Comparison of ENCODE assay signal across 18 cellular contexts in the genomic region with DNA sequence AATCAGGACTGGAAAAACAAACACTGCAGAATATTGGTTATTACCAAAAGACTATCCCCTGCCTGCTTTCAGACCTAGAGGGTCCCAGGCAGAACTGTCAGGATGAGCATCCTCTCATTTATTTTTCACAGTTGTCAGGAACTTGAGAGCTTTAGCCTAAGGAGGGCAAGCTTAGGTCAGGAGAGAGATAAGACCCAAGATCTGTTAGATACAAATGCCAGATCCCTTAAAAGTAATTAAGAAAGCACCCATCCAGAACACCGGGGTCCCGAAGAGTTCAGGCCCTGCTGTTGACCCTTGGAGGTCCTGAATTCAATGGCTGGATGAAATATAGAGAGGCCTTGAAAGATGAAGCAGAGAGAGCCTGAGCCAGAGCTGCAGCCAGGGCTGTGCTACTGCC. TPM values are rescaled to one million over a fixed set of nuclear protein-coding genes. Genes with fewer than 3 reads are reported as not detected.
DNase-seq lines count a peak whose midpoint lies in the region; TF ChIP-seq lines count a peak whose summit lies in the region.
"Had no signal": no experiment of that assay in that cellular context is flagged by ENCODE, and none has a peak within 500 bp of the region (broad histone marks: within the 10 kb centered on the region; RNA-seq: fewer than 3 reads in every experiment).

No MANE protein-coding gene starts in this region.

- H3K4me3 Mint-ChIP-seq in neural crest cell, result no peak overlapping the region
- H3K4me3 Mint-ChIP-seq: CD4-positive, CD25-positive, alpha-beta regulatory T cell; CD8-positive, alpha-beta memory T cell; GM23338 had no signal

- peak overlapping the region; percentile 14 for H3K27ac Mint-ChIP-seq in neural crest cell (ENCODE audit: unreplicated experiment)
- H3K27ac Mint-ChIP-seq: CD4-positive, CD25-positive, alpha-beta regulatory T cell; CD8-positive, alpha-beta memory T cell; GM23338 had no signal

- H3K9me3 Mint-ChIP-seq in neural crest cell, result no peaks in the 10 kb centered on the region
- H3K9me3 Mint-ChIP-seq: CD4-positive, CD25-positive, alpha-beta regulatory T cell; GM23338 had no signal

- no peaks in the 10 kb centered on the region for H3K27me3 Mint-ChIP-seq in neural crest cell (ENCODE audit: low read depth)
- H3K27me3 Mint-ChIP-seq: CD4-positive, CD25-positive, alpha-beta regulatory T cell had no signal

- H3K4me1 Mint-ChIP-seq in neural crest cell, result no peaks in the 10 kb centered on the region
- H3K4me1 Mint-ChIP-seq: CD4-positive, CD25-positive, alpha-beta regulatory T cell; CD8-positive, alpha-beta memory T cell had no signal

- no peaks in the 10 kb centered on the region for H3K4me1 ChIP-seq in mesodermal cell (ENCODE audit: control insufficient read depth, insufficient read depth, low read length, poor library complexity, severe bottlenecking)
- H3K4me1 ChIP-seq: BE2C had no signal

- WGBS in mesodermal cell (ENCODE audit: insufficient coverage in 2 of 2), 2 experiments, result no CpG with 5 or more reads among the region's 2 CpGs

- peak; percentile 9 for DNase-seq in Caki2 (ENCODE audit: low read depth)
- DNase-seq in ELF-1 (ENCODE audit: low read depth, low spot score), result peak; percentile 61
- DNase-seq in neural crest cell (ENCODE audit: low read depth, low spot score), result no peak
- no peak for DNase-seq in central memory CD4-positive, alpha-beta T cell
- DNase-seq in stimulated activated CD4-positive, alpha-beta T cell treated with anti-CD3 and anti-CD28 coated beads, Interleukin-4, amount 100 ng/mL, for 4 hours, result no peak
- no peak for DNase-seq in LoVo (ENCODE audit: low spot score)
- DNase-seq: ACHN; BE2C; C1 segment of cervical spinal cord; CD4-positive, CD25-positive, alpha-beta regulatory T cell; CD8-positive, alpha-beta memory T cell; COR-L47; GDM1; HCEC 1CT had no signal

- no peaks in the 10 kb centered on the region for H3K9me3 ChIP-seq in mesodermal cell (ENCODE audit: control insufficient read depth, low read length)
- H3K9me3 ChIP-seq: BE2C had no signal

- H3K36me3 Mint-ChIP-seq in neural crest cell (ENCODE audit: low read depth), result no peaks in the 10 kb centered on the region
- H3K36me3 Mint-ChIP-seq: CD4-positive, CD25-positive, alpha-beta regulatory T cell; CD8-positive, alpha-beta memory T cell had no signal

- no peaks in the 10 kb centered on the region for H3K36me3 ChIP-seq in mesodermal cell (ENCODE audit: control insufficient read depth, insufficient read depth, low read length)
- H3K36me3 ChIP-seq: BE2C had no signal

- H3K4me3 ChIP-seq in mesodermal cell (ENCODE audit: extremely low read depth, insufficient read depth, low read length, poor library complexity, severe bottlenecking), result no peak overlapping the region
- H3K4me3 ChIP-seq: GM23338 had no signal

- in situ Hi-C loops in Caki2 (cut with HindIII; ENCODE audit: low pct_unique_long_range_greater_than_20kb, low sequenced_read_pairs), result no loop called here

- no peak for TF ChIP-seq CTCF in neural crest cell (conservative IDR thresholded peaks at IDR 0.05)

- H3K27ac ChIP-seq in mesodermal cell (ENCODE audit: low read depth, low read length, severe bottlenecking), result peak overlapping the region; percentile 57
- H3K27ac ChIP-seq: HL-60 had no signal

RNA-seq across cellular contexts. Expression of a gene that starts 5.9 kb away (rescaled TPM):
- total RNA-seq in Caki2 (2014; rRNA removed; shearing (Covaris generic); ENCODE audit: low replicate concordance), result not detected in 2 replicates
- polyA plus RNA-seq in mesodermal cell (2013, experiment 1 of 2), result 0.29 TPM
- 0.20 TPM for polyA plus RNA-seq in mesodermal cell (2013, experiment 2 of 2)
- total RNA-seq in neural crest cell, result not detected in 2 replicates
- total RNA-seq: CD4-positive, CD25-positive, alpha-beta regulatory T cell; CD8-positive, alpha-beta memory T cell; GM23338; HT1080 had no signal
- polyA plus RNA-seq: CD4-positive, CD25-positive, alpha-beta regulatory T cell; CD8-positive, alpha-beta memory T cell; GM23338 had no signal

RNA-seq across cellular contexts. Expression of a gene that starts 9.2 kb away (rescaled TPM):
- not detected in 2 replicates for total RNA-seq in Caki2 (2014; rRNA removed; shearing (Covaris generic); ENCODE audit: low replicate concordance)
- polyA plus RNA-seq in mesodermal cell (2013, experiment 1 of 2), result not detected
- polyA plus RNA-seq in mesodermal cell (2013, experiment 2 of 2), result not detected
- not detected in 2 replicates for total RNA-seq in neural crest cell
- total RNA-seq: CD4-positive, CD25-positive, alpha-beta regulatory T cell; CD8-positive, alpha-beta memory T cell; GM23338 had no signal
- polyA plus RNA-seq: CD4-positive, CD25-positive, alpha-beta regulatory T cell; CD8-positive, alpha-beta memory T cell had no signal

RNA-seq across cellular contexts. Expression of a gene that starts 17.3 kb away (rescaled TPM):
- not detected in 2 replicates for total RNA-seq in Caki2 (2014; rRNA removed; shearing (Covaris generic); ENCODE audit: low replicate concordance)
- not detected for polyA plus RNA-seq in mesodermal cell (2013, experiment 1 of 2)
- polyA plus RNA-seq in mesodermal cell (2013, experiment 2 of 2), result not detected
- total RNA-seq in neural crest cell, result not detected in 2 replicates
- total RNA-seq: CD4-positive, CD25-positive, alpha-beta regulatory T cell; CD8-positive, alpha-beta memory T cell; GM23338; HT1080 had no signal
- polyA plus RNA-seq: CD4-positive, CD25-positive, alpha-beta regulatory T cell; CD8-positive, alpha-beta memory T cell; GM23338 had no signal

RNA-seq across cellular contexts. Expression of a gene that starts 22.4 kb away (rescaled TPM):
- not detected in 2 replicates for total RNA-seq in Caki2 (2014; rRNA removed; shearing (Covaris generic); ENCODE audit: low replicate concordance)
- polyA plus RNA-seq in mesodermal cell (2013, experiment 1 of 2), result not detected
- polyA plus RNA-seq in mesodermal cell (2013, experiment 2 of 2), result not detected
- total RNA-seq in neural crest cell, result not detected in 2 replicates
- total RNA-seq: CD4-positive, CD25-positive, alpha-beta regulatory T cell; CD8-positive, alpha-beta memory T cell; GM23338; HT1080 had no signal
- polyA plus RNA-seq: CD4-positive, CD25-positive, alpha-beta regulatory T cell; CD8-positive, alpha-beta memory T cell had no signal

Comparison
In these comparisons a context has a peak if more than half of its experiments do, and no peak if none do; other contexts are left out.
1. DNase-seq: peak in Caki2 (single experiment) and ELF-1 (single experiment); none in neural crest cell (single experiment), central memory CD4-positive, alpha-beta T cell (single experiment), stimulated activated CD4-positive, alpha-beta T cell treated with anti-CD3 and anti-CD28 coated beads, Interleukin-4, amount 100 ng/mL, for 4 hours (0 of 2) and LoVo (single experiment).